In the genomic region with DNA sequence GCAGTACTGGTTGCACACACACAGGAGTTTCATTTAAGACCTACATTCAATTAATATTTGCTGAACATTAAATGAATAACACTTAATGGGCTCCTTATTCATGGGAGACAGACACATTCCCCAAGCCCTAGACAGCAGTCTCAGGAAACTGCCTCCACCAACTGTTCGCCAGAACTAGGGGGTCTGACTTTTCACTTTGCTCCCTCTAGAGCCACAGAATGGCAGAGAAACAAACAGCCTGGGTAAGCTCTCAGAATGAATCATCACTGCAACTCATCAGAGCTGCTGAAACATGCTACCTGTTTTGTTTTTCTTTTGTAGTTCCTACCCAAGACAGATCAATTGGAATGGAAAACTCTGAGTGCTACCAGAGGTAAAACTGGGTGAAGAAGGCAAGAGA, we compare ENCODE assay signal across 8 cellular contexts. TPM values are rescaled to one million over a fixed set of nuclear protein-coding genes. Genes with fewer than 3 reads are reported as not detected.
DNase-seq lines count a peak whose midpoint lies in the region; ATAC-seq and TF ChIP-seq lines count a peak whose summit lies in the region.

No MANE protein-coding gene starts in this region.

- H3K4me3 ChIP-seq in WI38 (ENCODE audit: low read depth, low read length) (no peak overlapping the region), right cardiac atrium (ENCODE audit: low read length) (no peak overlapping the region)

- peak overlapping the region; percentile 51 for H3K27ac ChIP-seq in right cardiac atrium (ENCODE audit: low read length)

- no peaks in the 10 kb centered on the region for H3K27me3 ChIP-seq in right cardiac atrium (ENCODE audit: control insufficient read depth, insufficient read depth)

- ATAC-seq in GM21367 (IDR thresholded peaks at IDR 0.05; ENCODE audit: unreplicated experiment) (peak; percentile 73), right cardiac atrium (no peak), HG02938 (IDR thresholded peaks at IDR 0.05; ENCODE audit: unreplicated experiment) (no peak)

- peak; percentile 15 for DNase-seq in AG08395 (ENCODE audit: low spot score)
- DNase-seq in right cardiac atrium: no peak
- no peak for DNase-seq in iPS-NIHi11 (ENCODE audit: low spot score)
- no peak for DNase-seq in CD1c-positive myeloid dendritic cell (ENCODE audit: extremely low spot score)
- no peak for DNase-seq in ecto neural progenitor cell (ENCODE audit: low spot score)

- intact Hi-C loops in right cardiac atrium (cut with DNase I): no loop called here

- 40% methylated on average over 1 of the region's 1 CpG for WGBS in right cardiac atrium

- peaks cover 13% of the 10 kb centered on the region for H3K4me1 ChIP-seq in right cardiac atrium (ENCODE audit: control insufficient read depth, insufficient read depth, low read length)

- no peaks in the 10 kb centered on the region for H3K9me3 ChIP-seq in right cardiac atrium (ENCODE audit: control insufficient read depth, low read length)

- TF ChIP-seq CTCF in WI38 (IDR thresholded peaks at IDR 0.05; ENCODE audit: low read depth, low read length): 0 out of 2 replicates have a peak, but pooled peaks have one; percentile 10

RNA-seq across cellular contexts. Expression of a gene that starts 31.7 kb away (rescaled TPM):
- 10 to 100 TPM; 39.7 to 45.0 (median 43.2) TPM for total RNA-seq in right cardiac atrium
- polyA plus RNA-seq in right cardiac atrium: 6.3 TPM
